12 cellular contexts compared by ENCODE assay signal in genomic region chr1:220894025-220894923, GRCh38. TPM values are rescaled to one million over a fixed set of nuclear protein-coding genes. Genes with fewer than 3 reads are reported as not detected.
A peak's percentile ranks its signal among the peaks of the same experiment; 100 is the strongest.
DNase-seq lines count a peak whose midpoint lies in the region; ATAC-seq and TF ChIP-seq lines count a peak whose summit lies in the region.
"Had no signal": no experiment of that assay in that cellular context is flagged by ENCODE, and none has a peak within 500 bp of the region (broad histone marks: within the 10 kb centered on the region; RNA-seq: fewer than 3 reads in every experiment).

No MANE protein-coding gene starts in this region.

- no peak overlapping the region for H3K9ac ChIP-seq in mucosa of rectum (ENCODE audit: low read depth in 1 of 2, low read length in 2 of 2)

- H3K4me3 Mint-ChIP-seq in T-helper 1 cell treated with Interleukin-12 subunit alpha and Interleukin-12 subunit beta and Interleukin-4 antibody, amounts not matched to agents 30 μg/mL and 1 μg/mL, for 36 hours, result no peak overlapping the region
- no peak overlapping the region for H3K4me3 Mint-ChIP-seq in Caco-2 (ENCODE audit: unreplicated experiment)

- BruUV-seq in Caco-2 (replicated peaks; lab: Mats Ljungman, UMichigan), result no TSS peak

- H3K4me3 ChIP-seq in fibroblast of mammary gland (ENCODE audit: control insufficient read depth, low read depth, low read length), result peak overlapping the region; percentile 2
- peak overlapping the region; percentile 40 to 60 for H3K4me3 ChIP-seq in mucosa of rectum (ENCODE audit: low read length in 2 of 2)
- H3K4me3 ChIP-seq in testis, result peak overlapping the region; percentile 27 to 38
- H3K4me3 ChIP-seq in Caco-2 (ENCODE audit: low read depth, low read length), result no peak overlapping the region
- H3K4me3 ChIP-seq: prostate gland had no signal

- H3K36me3 Mint-ChIP-seq in T-helper 1 cell treated with Interleukin-12 subunit alpha and Interleukin-12 subunit beta and Interleukin-4 antibody, amounts not matched to agents 30 μg/mL and 1 μg/mL, for 36 hours (ENCODE audit: low read depth), result no peaks in the 10 kb centered on the region
- no peaks in the 10 kb centered on the region for H3K36me3 Mint-ChIP-seq in Caco-2 (ENCODE audit: insufficient read depth, unreplicated experiment)

- H3K4me1 Mint-ChIP-seq in T-helper 1 cell treated with Interleukin-12 subunit alpha and Interleukin-12 subunit beta and Interleukin-4 antibody, amounts not matched to agents 30 μg/mL and 1 μg/mL, for 36 hours (ENCODE audit: low read depth), result peaks cover 6% of the 10 kb centered on the region
- H3K4me1 Mint-ChIP-seq in Caco-2 (ENCODE audit: low read depth, unreplicated experiment), result no peaks in the 10 kb centered on the region

- no peak for TF ChIP-seq POLR2A in testis (IDR thresholded peaks at IDR 0.05)

- 9 to 40% methylated on average over 27 to 63 of the region's 71 CpGs for WGBS in testis, 2 donors

- ATAC-seq in GM18868 (IDR thresholded peaks at IDR 0.05; ENCODE audit: unreplicated experiment), result no peak

- no peak for TF ChIP-seq CTCF in fibroblast of mammary gland (conservative IDR thresholded peaks at IDR 0.05; ENCODE audit: control insufficient read depth, insufficient read depth, low read depth, low read length)
- no peak for TF ChIP-seq CTCF in testis (IDR thresholded peaks at IDR 0.05)
- TF ChIP-seq CTCF in Caco-2 (IDR thresholded peaks at IDR 0.05; ENCODE audit: insufficient read depth in 1 of 2, low read depth in 1 of 2, low read length in 1 of 2, severe bottlenecking in 1 of 2, unreplicated experiment in 1 of 2), result no peak

- H3K9me3 Mint-ChIP-seq in T-helper 1 cell treated with Interleukin-12 subunit alpha and Interleukin-12 subunit beta and Interleukin-4 antibody, amounts not matched to agents 30 μg/mL and 1 μg/mL, for 36 hours, result peaks cover 4% of the 10 kb centered on the region
- no peaks in the 10 kb centered on the region for H3K9me3 Mint-ChIP-seq in Caco-2 (ENCODE audit: unreplicated experiment)

- peak overlapping the region; percentile 19 for H3K27ac Mint-ChIP-seq in T-helper 1 cell treated with Interleukin-12 subunit alpha and Interleukin-12 subunit beta and Interleukin-4 antibody, amounts not matched to agents 30 μg/mL and 1 μg/mL, for 36 hours
- no peak overlapping the region for H3K27ac Mint-ChIP-seq in Caco-2 (ENCODE audit: unreplicated experiment)

- peaks cover 52% of the 10 kb centered on the region for H3K27me3 Mint-ChIP-seq in T-helper 1 cell treated with Interleukin-12 subunit alpha and Interleukin-12 subunit beta and Interleukin-4 antibody, amounts not matched to agents 30 μg/mL and 1 μg/mL, for 36 hours (ENCODE audit: low read depth)
- peaks cover 17% of the 10 kb centered on the region for H3K27me3 Mint-ChIP-seq in Caco-2 (ENCODE audit: insufficient read depth, unreplicated experiment)

- H3K36me3 ChIP-seq in mucosa of rectum (ENCODE audit: control insufficient read depth in 2 of 2, insufficient read depth in 2 of 2, low read length in 2 of 2), result no peaks in the 10 kb centered on the region
- no peaks in the 10 kb centered on the region for H3K36me3 ChIP-seq in testis (ENCODE audit: low read depth, missing control alignments)
- no peaks in the 10 kb centered on the region for H3K36me3 ChIP-seq in Caco-2 (ENCODE audit: control insufficient read depth, insufficient read depth, low read length)
- H3K36me3 ChIP-seq: prostate gland had no signal

- no peak overlapping the region for H3K27ac ChIP-seq in mucosa of rectum (ENCODE audit: low read depth in 2 of 2, low read length in 2 of 2)
- no peak overlapping the region for H3K27ac ChIP-seq in testis
- H3K27ac ChIP-seq: prostate gland had no signal

- H3K4me1 ChIP-seq in mucosa of rectum (ENCODE audit: control insufficient read depth in 2 of 2, insufficient read depth in 2 of 2, low read length in 2 of 2) (no peaks in the 10 kb centered on the region), testis (peaks cover 10% of the 10 kb centered on the region), Caco-2 (no peaks in the 10 kb centered on the region)
- H3K4me1 ChIP-seq: prostate gland had no signal

- intact Hi-C loops in testis (cut with DNase I; ENCODE audit: low total_unique reads), result no loop called here
- intact Hi-C loops in Caco-2 (cut with micrococcal nuclease; ENCODE audit: unreplicated experiment), result no loop called here

- DNase-seq in T-helper 1 cell (no peak), fibroblast of mammary gland (ENCODE audit: low read depth) (no peak), testis (no peak), Caco-2 (no peak), NCI-H69 (lab: John Stamatoyannopoulos, UW) (no peak)
- DNase-seq: activated CD4-positive, alpha-beta T cell treated with anti-CD3 and anti-CD28 coated beads, Interleukin-2, amount 50 U/mL, for 1 hour; effector CD4-positive, alpha-beta T cell; OCI-M1 had no signal

- H3K9me3 ChIP-seq in mucosa of rectum (ENCODE audit: control insufficient read depth in 2 of 2, low read length in 2 of 2), result no peaks in the 10 kb centered on the region
- H3K9me3 ChIP-seq in testis, result no peaks in the 10 kb centered on the region
- no peaks in the 10 kb centered on the region for H3K9me3 ChIP-seq in Caco-2
- H3K9me3 ChIP-seq: prostate gland had no signal

- CTCF ChIA-PET in Caco-2 (lab: Charles Lee), result no interaction called here

- H3K27me3 ChIP-seq in mucosa of rectum (ENCODE audit: control insufficient read depth in 2 of 2, insufficient read depth in 2 of 2, low read length in 2 of 2) (peaks cover 37 to 47% of the 10 kb centered on the region in 2 donors), testis (no peaks in the 10 kb centered on the region), Caco-2 (replicated peaks; ENCODE audit: control insufficient read depth, insufficient read depth, low read length) (no peaks in the 10 kb centered on the region; the same call in 1 of the 2 replicates)

- POLR2A ChIA-PET in Caco-2 (lab: Charles Lee), result no interaction called here

RNA-seq across cellular contexts. Expression of gene HLX, which starts 15.0 kb away (rescaled TPM):
- total RNA-seq in testis, result 1 to 10 TPM; 3.5 to 5.3 TPM
- polyA plus RNA-seq in testis (ENCODE audit: insufficient read depth, low read depth, low replicate concordance), result 4.0 TPM
- 0.28 TPM in 1 of 2 replicates, not detected in the other for total RNA-seq in Caco-2 (2022)
